In genomic region chr6:135002229-135002844, GRCh38 we compare ENCODE assay signal across 8 cellular contexts. TPM values are rescaled to one million over a fixed set of nuclear protein-coding genes. Genes with fewer than 3 reads are reported as not detected.
A peak's percentile ranks its signal among the peaks of the same experiment; 100 is the strongest.
DNase-seq lines count a peak whose midpoint lies in the region; ATAC-seq, FAIRE-seq and TF ChIP-seq lines count a peak whose summit lies in the region.

No MANE protein-coding gene starts in this region.

- no peak overlapping the region for H3K4me3 ChIP-seq in choroid plexus epithelial cell (ENCODE audit: low read depth, low read length)

- peak; percentile 91 for FAIRE-seq in G401.6 (lab: Jason Lieb, UNC)

- TF ChIP-seq CTCF in choroid plexus epithelial cell (conservative IDR thresholded peaks at IDR 0.05; ENCODE audit: low read depth, low read length) (peak; percentile 66), osteocyte (IDR thresholded peaks at IDR 0.05) (peak; percentile 68)

- no peaks in the 10 kb centered on the region for H3K9me3 Mint-ChIP-seq in osteocyte (ENCODE audit: unreplicated experiment)

- ATAC-seq in HG02970 (IDR thresholded peaks at IDR 0.05; ENCODE audit: low FRiP score, unreplicated experiment) = no peak

- peak; percentile 9 for DNase-seq in LHCN-M2 (ENCODE audit: low read depth)
- peak; percentile 53 for DNase-seq in choroid plexus epithelial cell (ENCODE audit: low read depth)
- no peak for DNase-seq in osteocyte (ENCODE audit: extremely low spot score, unreplicated experiment)
- no peak for DNase-seq in stimulated activated CD8-positive, alpha-beta memory T cell treated with anti-CD3 and anti-CD28 coated beads, Interleukin-4, amount 100 ng/mL, for 48 hours
- no peak for DNase-seq in activated CD4-positive, alpha-beta T cell treated with anti-CD3 and anti-CD28 coated beads, Interleukin-2, amount 50 U/mL, for 48 hours
- DNase-seq in central memory CD4-positive, alpha-beta T cell = no peak

- no peaks in the 10 kb centered on the region for H3K27me3 Mint-ChIP-seq in osteocyte (ENCODE audit: unreplicated experiment)

- H3K36me3 Mint-ChIP-seq in osteocyte (ENCODE audit: unreplicated experiment) = peaks cover 7% of the 10 kb centered on the region

- H3K4me3 Mint-ChIP-seq in osteocyte (ENCODE audit: unreplicated experiment) = no peak overlapping the region

- H3K27ac Mint-ChIP-seq in osteocyte (ENCODE audit: unreplicated experiment) = no peak overlapping the region

- H3K4me1 Mint-ChIP-seq in osteocyte (ENCODE audit: unreplicated experiment) = no peaks in the 10 kb centered on the region

RNA-seq across cellular contexts. Expression of gene HBS1L, which starts 52.3 kb away (rescaled TPM):
- total RNA-seq in LHCN-M2 (2014; rRNA removed) = 125 TPM in 2 replicates
- polyA plus RNA-seq in LHCN-M2 (2012) = 42.8 TPM
- total RNA-seq in osteocyte = 71.4 and 77.7 TPM in 2 replicates

RNA-seq across cellular contexts. Expression of gene ALDH8A1, which starts 52.4 kb away (rescaled TPM):
- 0.06 TPM in 1 of 2 replicates, not detected in the other for total RNA-seq in LHCN-M2 (2014; rRNA removed)
- not detected for polyA plus RNA-seq in LHCN-M2 (2012)
- total RNA-seq in osteocyte = 0.30 and 0.42 TPM in 2 replicates

Comparison
In these comparisons a context has a peak if more than half of its experiments do, and no peak if none do; other contexts are left out.
1. DNase-seq: peak in LHCN-M2 (single experiment) and choroid plexus epithelial cell (single experiment); none in osteocyte (single experiment), stimulated activated CD8-positive, alpha-beta memory T cell treated with anti-CD3 and anti-CD28 coated beads, Interleukin-4, amount 100 ng/mL, for 48 hours (single experiment), activated CD4-positive, alpha-beta T cell treated with anti-CD3 and anti-CD28 coated beads, Interleukin-2, amount 50 U/mL, for 48 hours (0 of 2) and central memory CD4-positive, alpha-beta T cell (single experiment).